22 cellular contexts compared by ENCODE assay signal in genomic region chr17:44322236-44322895, GRCh38. TPM values are rescaled to one million over a fixed set of nuclear protein-coding genes. Genes with fewer than 3 reads are reported as not detected.
DNase-seq lines count a peak whose midpoint lies in the region; ATAC-seq and TF ChIP-seq lines count a peak whose summit lies in the region.
"Had no signal": no experiment of that assay in that cellular context is flagged by ENCODE, and none has a peak within 500 bp of the region (broad histone marks: within the 10 kb centered on the region; RNA-seq: fewer than 3 reads in every experiment).

No MANE protein-coding gene starts in this region.

- no peak overlapping the region for H3K4me3 ChIP-seq in BLaER1
- H3K4me3 ChIP-seq in lower leg skin (ENCODE audit: low read depth, poor library complexity, severe bottlenecking): no peak overlapping the region
- H3K4me3 ChIP-seq: SK-N-MC had no signal

- no peak overlapping the region for H3K4me2 ChIP-seq in BLaER1

- H3K36me3 ChIP-seq in BLaER1: peaks cover 49% of the 10 kb centered on the region
- H3K36me3 ChIP-seq: breast epithelium had no signal

- peaks cover 60% of the 10 kb centered on the region for H4K20me1 ChIP-seq in BLaER1

- intact Hi-C loops in activated CD4-positive, alpha-beta T cell treated with anti-CD3 and anti-CD28 coated beads, Interleukin-2, amount 10 ng/mL, durations not matched to agents 24 days and 14 days (cut with micrococcal nuclease): no loop called here
- intact Hi-C loops in lower leg skin (cut with DNase I; ENCODE audit: low total_unique reads): loop anchor here (5.0 kb wide), 1 partner anchor 105 kb away; the partner anchor contains the start of gene UBTF

- H3K4me1 Mint-ChIP-seq in activated CD4-positive, alpha-beta T cell treated with anti-CD3 and anti-CD28 coated beads, Interleukin-2, amount 10 ng/mL, durations not matched to agents 24 days and 14 days: peaks cover 16% of the 10 kb centered on the region
- H3K4me1 Mint-ChIP-seq in T-helper 17 cell (peaks cover 15% of the 10 kb centered on the region), mesothelial cell of epicardium (peaks cover 21% of the 10 kb centered on the region)

- TF ChIP-seq CTCF in mesothelial cell of epicardium (IDR thresholded peaks at IDR 0.05; ENCODE audit: unreplicated experiment) (no peak), lower leg skin (IDR thresholded peaks at IDR 0.05) (no peak)

- no peak for TF ChIP-seq POLR2A in lower leg skin (IDR thresholded peaks at IDR 0.05)

- ATAC-seq in T-helper 17 cell (no peak), GM21381 (IDR thresholded peaks at IDR 0.05; ENCODE audit: unreplicated experiment) (no peak)
- ATAC-seq: heart left ventricle, Panc1 had no signal

- H3K9ac ChIP-seq in BLaER1: 0 out of 2 replicates have a peak overlapping the region, but pooled peaks have one; percentile 15
- H3K9ac ChIP-seq: parathyroid adenoma had no signal

- no peaks in the 10 kb centered on the region for H3K9me3 Mint-ChIP-seq in activated CD4-positive, alpha-beta T cell treated with anti-CD3 and anti-CD28 coated beads, Interleukin-2, amount 10 ng/mL, durations not matched to agents 24 days and 14 days
- no peaks in the 10 kb centered on the region for H3K9me3 Mint-ChIP-seq in mesothelial cell of epicardium

- no peaks in the 10 kb centered on the region for H3K9me3 ChIP-seq in BLaER1
- no peaks in the 10 kb centered on the region for H3K9me3 ChIP-seq in T-helper 17 cell (ENCODE audit: control insufficient read depth, low read length, poor library complexity, severe bottlenecking)
- H3K9me3 ChIP-seq: breast epithelium, heart left ventricle had no signal

- peaks cover 30% of the 10 kb centered on the region for H3K4me1 ChIP-seq in BLaER1

- DNase-seq in activated CD4-positive, alpha-beta T cell treated with anti-CD3 and anti-CD28 coated beads, Interleukin-2, amount 10 ng/mL, durations not matched to agents 24 days and 14 days: no peak
- DNase-seq in activated CD4-positive, alpha-beta T cell treated with anti-CD3 and anti-CD28 coated beads, Interleukin-2, amount 50 U/mL, for 1 hour: no peak
- DNase-seq in T-helper 17 cell: no peak
- no peak for DNase-seq in mesothelial cell of epicardium (ENCODE audit: low spot score in 2 of 2, unreplicated experiment in 2 of 2)
- DNase-seq in SHP77 (lab: John Stamatoyannopoulos, UW): no peak
- no peak for DNase-seq in lower leg skin (ENCODE audit: low spot score in 2 of 2)
- DNase-seq: activated T-cell treated with anti-CD3 and anti-CD28 coated beads for 4 hours; C1 segment of cervical spinal cord; cortex of kidney; heart left ventricle; NCI-H187 treated with DMSO at 0.1 percent for 48 hours; NCI-H226; stimulated activated CD4-positive, alpha-beta T cell treated with anti-CD3 and anti-CD28 coated beads, Interleukin-2, amount 100 ng/mL, for 48 hours had no signal

- peaks cover 33% of the 10 kb centered on the region for H3K36me3 Mint-ChIP-seq in activated CD4-positive, alpha-beta T cell treated with anti-CD3 and anti-CD28 coated beads, Interleukin-2, amount 10 ng/mL, durations not matched to agents 24 days and 14 days (ENCODE audit: low read depth)
- H3K36me3 Mint-ChIP-seq in T-helper 17 cell (ENCODE audit: low read depth): peaks cover 2% of the 10 kb centered on the region
- H3K36me3 Mint-ChIP-seq in mesothelial cell of epicardium: peaks cover 6% of the 10 kb centered on the region

- H3K27me3 Mint-ChIP-seq in activated CD4-positive, alpha-beta T cell treated with anti-CD3 and anti-CD28 coated beads, Interleukin-2, amount 10 ng/mL, durations not matched to agents 24 days and 14 days: peaks cover 3% of the 10 kb centered on the region
- H3K27me3 Mint-ChIP-seq in T-helper 17 cell (peaks cover 13% of the 10 kb centered on the region), mesothelial cell of epicardium (ENCODE audit: low read depth) (peaks cover 13% of the 10 kb centered on the region)

- peak overlapping the region; percentile 52 for H3K4me3 Mint-ChIP-seq in activated CD4-positive, alpha-beta T cell treated with anti-CD3 and anti-CD28 coated beads, Interleukin-2, amount 10 ng/mL, durations not matched to agents 24 days and 14 days
- H3K4me3 Mint-ChIP-seq in T-helper 17 cell (peak overlapping the region; percentile 43), mesothelial cell of epicardium (peak overlapping the region; percentile 40)

- H3K27me3 ChIP-seq in BLaER1: peaks cover 14% of the 10 kb centered on the region

- WGBS in lower leg skin, 2 donors: 93 to 94% methylated on average over 11 of the region's 11 CpGs

- H3K27ac Mint-ChIP-seq in activated CD4-positive, alpha-beta T cell treated with anti-CD3 and anti-CD28 coated beads, Interleukin-2, amount 10 ng/mL, durations not matched to agents 24 days and 14 days: no peak overlapping the region
- H3K27ac Mint-ChIP-seq in T-helper 17 cell (no peak overlapping the region), mesothelial cell of epicardium (no peak overlapping the region)

- no peak overlapping the region for H3K27ac ChIP-seq in BLaER1
- H3K27ac ChIP-seq: breast epithelium, heart left ventricle, HL-60, parathyroid adenoma, SK-N-MC had no signal

RNA-seq across cellular contexts. Expression of gene SLC25A39, which starts 2.3 kb away (rescaled TPM):
- 172 TPM in 2 replicates for total RNA-seq in activated CD4-positive, alpha-beta T cell treated with anti-CD3 and anti-CD28 coated beads, Interleukin-2, amount 10 ng/mL, durations not matched to agents 24 days and 14 days
- total RNA-seq in T-helper 17 cell: 10 to 100 TPM; 75.9 to 76.5 TPM
- 106 to 113 TPM (median 112 TPM) in 3 replicates for total RNA-seq in mesothelial cell of epicardium
- 100 to 1,000 TPM in 1 of 4 donors, 10 to 100 TPM in 3; 73.4 to 113 (median 90.0) TPM for total RNA-seq in lower leg skin

RNA-seq across cellular contexts. Expression of gene RUNDC3A, which starts 14.0 kb away (rescaled TPM):
- 0.42 TPM in 1 of 2 replicates, not detected in the other for total RNA-seq in activated CD4-positive, alpha-beta T cell treated with anti-CD3 and anti-CD28 coated beads, Interleukin-2, amount 10 ng/mL, durations not matched to agents 24 days and 14 days
- under 1 TPM; 0.37 to 0.55 TPM for total RNA-seq in T-helper 17 cell
- total RNA-seq in mesothelial cell of epicardium: 0.34 to 0.60 TPM (median 0.53 TPM) in 3 replicates
- 10 to 100 TPM; 12.6 to 29.5 (median 17.1) TPM for total RNA-seq in lower leg skin
- total RNA-seq: endothelial cell of umbilical vein had no signal

RNA-seq across cellular contexts. Expression of gene GRN, which starts 22.7 kb away (rescaled TPM):
- 33.0 and 34.6 TPM in 2 replicates for total RNA-seq in activated CD4-positive, alpha-beta T cell treated with anti-CD3 and anti-CD28 coated beads, Interleukin-2, amount 10 ng/mL, durations not matched to agents 24 days and 14 days
- total RNA-seq in T-helper 17 cell: 10 to 100 TPM; 31.7 to 47.7 TPM
- 128 to 144 TPM (median 137 TPM) in 3 replicates for total RNA-seq in mesothelial cell of epicardium
- total RNA-seq in lower leg skin: 100 to 1,000 TPM; 272 to 295 (median 283) TPM

RNA-seq across cellular contexts. Expression of gene FAM171A2, which starts 41.3 kb away (rescaled TPM):
- 0.21 and 0.26 TPM in 2 replicates for total RNA-seq in activated CD4-positive, alpha-beta T cell treated with anti-CD3 and anti-CD28 coated beads, Interleukin-2, amount 10 ng/mL, durations not matched to agents 24 days and 14 days
- total RNA-seq in T-helper 17 cell (under 1 TPM; 0.07 to 0.31 TPM), mesothelial cell of epicardium (58.0 to 64.7 TPM (median 60.7 TPM) in 3 replicates), lower leg skin (1 to 10 TPM in 3 of 4 donors, under 1 TPM in 1; 0.95 to 2.8 (median 2.4) TPM)

RNA-seq across cellular contexts. Expression of gene SLC4A1, which starts 54.4 kb away (rescaled TPM):
- total RNA-seq in activated CD4-positive, alpha-beta T cell treated with anti-CD3 and anti-CD28 coated beads, Interleukin-2, amount 10 ng/mL, durations not matched to agents 24 days and 14 days: not detected in 2 replicates
- total RNA-seq in T-helper 17 cell (not detected), mesothelial cell of epicardium (not detected in 3 replicates), lower leg skin (1 to 10 TPM in 1 of 4 donors, not detected in 3; 2.4 TPM)
- total RNA-seq: A673, endothelial cell of umbilical vein had no signal
